In the genomic region with DNA sequence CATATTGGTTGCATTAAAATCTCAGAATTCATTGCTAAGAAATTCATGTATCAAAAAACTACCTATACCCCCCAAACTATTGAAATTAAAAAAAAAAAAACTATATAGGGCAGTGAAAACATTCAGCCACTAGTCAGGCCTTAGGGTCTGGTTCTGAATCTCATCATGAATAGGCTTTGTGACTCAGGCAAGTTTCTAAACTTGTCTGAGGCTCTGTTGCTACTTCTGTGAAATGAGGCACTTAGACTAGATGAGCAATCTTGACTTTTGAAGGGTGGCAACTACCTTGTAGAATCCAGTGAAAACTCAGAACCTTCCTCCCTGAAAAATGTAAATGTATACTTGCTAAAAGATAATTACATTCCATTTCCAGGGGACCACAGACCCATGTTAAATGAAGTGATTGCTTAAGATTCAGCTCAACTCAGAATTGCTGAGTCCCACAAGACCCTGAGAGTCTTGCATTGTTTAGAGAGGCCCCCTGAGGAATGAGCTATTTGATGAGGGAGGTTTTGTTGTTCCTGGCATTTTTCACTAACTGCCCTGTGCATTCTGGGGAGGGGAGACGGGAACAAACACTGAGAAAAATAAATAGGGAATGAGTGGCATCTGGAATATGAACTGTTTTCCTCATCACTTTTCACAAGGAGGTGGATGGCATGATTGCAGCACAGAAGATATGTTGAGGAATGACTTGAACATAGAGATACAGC, we compare ENCODE assay signal across 10 cellular contexts. TPM values are rescaled to one million over a fixed set of nuclear protein-coding genes. Genes with fewer than 3 reads are reported as not detected.
DNase-seq lines count a peak whose midpoint lies in the region; ATAC-seq lines count a peak whose summit lies in the region.
"Had no signal": no experiment of that assay in that cellular context is flagged by ENCODE, and none has a peak within 500 bp of the region (broad histone marks: within the 10 kb centered on the region; RNA-seq: fewer than 3 reads in every experiment).

No MANE protein-coding gene starts in this region.

- intact Hi-C loops in activated CD4-positive, alpha-beta T cell treated with anti-CD3 and anti-CD28 coated beads for 36 hours (cut with DNase I, micrococcal nuclease): no loop called here

- H3K9me3 Mint-ChIP-seq in activated CD4-positive, alpha-beta T cell treated with anti-CD3 and anti-CD28 coated beads for 36 hours (ENCODE audit: low read depth): no peaks in the 10 kb centered on the region
- H3K9me3 Mint-ChIP-seq in stimulated activated effector memory CD8-positive, alpha-beta T cell treated with anti-CD3 and anti-CD28 coated beads, Interleukin-12 subunit alpha, Interleukin-12 subunit beta, amount 100 ng/mL, for 72 hours: no peaks in the 10 kb centered on the region

- no peak overlapping the region for H3K4me3 Mint-ChIP-seq in activated CD4-positive, alpha-beta T cell treated with anti-CD3 and anti-CD28 coated beads for 36 hours
- no peak overlapping the region for H3K4me3 Mint-ChIP-seq in stimulated activated effector memory CD8-positive, alpha-beta T cell treated with anti-CD3 and anti-CD28 coated beads, Interleukin-12 subunit alpha, Interleukin-12 subunit beta, amount 100 ng/mL, for 72 hours

- no peaks in the 10 kb centered on the region for H3K36me3 Mint-ChIP-seq in activated CD4-positive, alpha-beta T cell treated with anti-CD3 and anti-CD28 coated beads for 36 hours (ENCODE audit: low read depth)
- H3K36me3 Mint-ChIP-seq in stimulated activated effector memory CD8-positive, alpha-beta T cell treated with anti-CD3 and anti-CD28 coated beads, Interleukin-12 subunit alpha, Interleukin-12 subunit beta, amount 100 ng/mL, for 72 hours: no peaks in the 10 kb centered on the region

- no peaks in the 10 kb centered on the region for H3K9me3 ChIP-seq in iPS-18a (ENCODE audit: control insufficient read depth, low read depth, low read length)

- H3K36me3 ChIP-seq in iPS-18a (ENCODE audit: control insufficient read depth, low read depth, low read length): peaks cover 23% of the 10 kb centered on the region

- peak overlapping the region; percentile 38 for H3K4me3 ChIP-seq in iPS-18a (ENCODE audit: low read length)

- H3K9ac ChIP-seq in iPS-18a (ENCODE audit: low read length): no peak overlapping the region

- peak; percentile 88 for ATAC-seq in activated CD4-positive, alpha-beta T cell treated with anti-CD3 and anti-CD28 coated beads for 36 hours
- ATAC-seq in stimulated activated effector memory CD8-positive, alpha-beta T cell treated with anti-CD3 and anti-CD28 coated beads, Interleukin-12 subunit alpha, Interleukin-12 subunit beta, amount 100 ng/mL, for 72 hours: peak; percentile 85
- ATAC-seq in HG02870 (IDR thresholded peaks at IDR 0.05; ENCODE audit: unreplicated experiment): no peak

- DNase-seq in activated CD4-positive, alpha-beta T cell treated with anti-CD3 and anti-CD28 coated beads for 36 hours: no peak
- no peak for DNase-seq in activated CD4-positive, alpha-beta T cell treated with anti-CD3 and anti-CD28 coated beads, Interleukin-2, amount 50 U/mL, for 4 hours
- DNase-seq in amniotic epithelial cell (ENCODE audit: low read depth) (peak; percentile 83), NCI-H146 treated with DMSO at 0.1 percent for 48 hours (lab: John Stamatoyannopoulos, UW; ENCODE audit: unreplicated experiment) (no peak)
- DNase-seq in stimulated activated effector memory CD8-positive, alpha-beta T cell treated with anti-CD3 and anti-CD28 coated beads, Interleukin-12 subunit alpha, Interleukin-12 subunit beta, amount 100 ng/mL, for 72 hours (ENCODE audit: low spot score in 2 of 2): no peak
- DNase-seq in stimulated activated CD8-positive, alpha-beta memory T cell treated with anti-CD3 and anti-CD28 coated beads, Interleukin-4, amount 100 ng/mL, for 48 hours: no peak
- DNase-seq: NCI-H146, T-helper 1 cell had no signal

- no peaks in the 10 kb centered on the region for H3K27me3 Mint-ChIP-seq in activated CD4-positive, alpha-beta T cell treated with anti-CD3 and anti-CD28 coated beads for 36 hours

- no peak overlapping the region for H3K27ac Mint-ChIP-seq in activated CD4-positive, alpha-beta T cell treated with anti-CD3 and anti-CD28 coated beads for 36 hours
- H3K27ac Mint-ChIP-seq in stimulated activated effector memory CD8-positive, alpha-beta T cell treated with anti-CD3 and anti-CD28 coated beads, Interleukin-12 subunit alpha, Interleukin-12 subunit beta, amount 100 ng/mL, for 72 hours: no peak overlapping the region

- no peaks in the 10 kb centered on the region for H3K27me3 ChIP-seq in iPS-18a (ENCODE audit: control insufficient read depth, insufficient read depth, low read length)

- POLR2A ChIA-PET in activated CD4-positive, alpha-beta T cell treated with anti-CD3 and anti-CD28 coated beads for 36 hours (lab: Charles Lee): no interaction called here

- peak overlapping the region; percentile 70 for H3K27ac ChIP-seq in iPS-18a (ENCODE audit: low read length)

- H3K4me1 ChIP-seq in iPS-18a (ENCODE audit: control insufficient read depth, low read depth, low read length): peaks cover 41% of the 10 kb centered on the region

- CTCF ChIA-PET in activated CD4-positive, alpha-beta T cell treated with anti-CD3 and anti-CD28 coated beads for 36 hours (lab: Charles Lee): interaction anchor here (0.5 to 0.9 kb wide), 2 partner anchors 200 to 211 kb away, joined by 3 read pairs; no protein-coding TSS in a partner anchor

- peaks cover 19% of the 10 kb centered on the region for H3K4me1 Mint-ChIP-seq in activated CD4-positive, alpha-beta T cell treated with anti-CD3 and anti-CD28 coated beads for 36 hours
- H3K4me1 Mint-ChIP-seq in stimulated activated effector memory CD8-positive, alpha-beta T cell treated with anti-CD3 and anti-CD28 coated beads, Interleukin-12 subunit alpha, Interleukin-12 subunit beta, amount 100 ng/mL, for 72 hours: no peaks in the 10 kb centered on the region

RNA-seq across cellular contexts. Expression of a gene that starts 29.5 kb away (rescaled TPM):
- 1 to 10 TPM; 4.5 to 7.1 TPM for total RNA-seq in activated CD4-positive, alpha-beta T cell treated with anti-CD3 and anti-CD28 coated beads for 36 hours
